26 cellular contexts compared by ENCODE assay signal in the genomic region with DNA sequence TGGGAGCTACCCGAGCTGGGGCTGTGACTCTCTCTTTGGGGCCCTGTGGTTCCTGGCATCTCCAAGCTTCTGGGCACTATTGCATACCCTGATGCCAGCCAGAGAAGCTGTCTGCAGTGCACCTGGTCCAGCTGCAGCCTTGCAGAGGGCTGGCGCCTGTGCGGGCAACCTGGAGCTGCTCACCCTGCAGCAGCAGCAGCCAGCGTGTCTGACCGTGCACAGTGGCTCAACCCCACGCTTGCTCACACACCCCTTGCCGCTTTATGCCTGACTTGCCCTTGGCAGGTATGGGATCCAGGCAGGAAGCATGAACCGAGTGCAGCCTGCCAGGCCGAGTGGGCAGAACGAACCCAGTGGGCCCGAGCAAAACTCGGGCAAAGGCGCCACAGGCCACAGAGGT.
"Had no signal": no experiment of that assay in that cellular context is flagged by ENCODE, and none has a peak within 500 bp of the region (broad histone marks: within the 10 kb centered on the region; RNA-seq: fewer than 3 reads in every experiment).

No MANE protein-coding gene starts in this region.

- H3K4me3 Mint-ChIP-seq: naive thymus-derived CD4-positive, alpha-beta T cell; natural killer cell; nephron; neural progenitor cell; stimulated activated effector memory CD8-positive, alpha-beta T cell treated with anti-CD3 and anti-CD28 coated beads, Interleukin-12 subunit alpha, Interleukin-12 subunit beta, amount 100 ng/mL, for 72 hours; stimulated activated naive B cell treated with anti-CD40 and anti-IgM and Interleukin-4, amounts not matched to agents 10 μg/mL and 1 μg/mL and 100 μg/mL, for 72 hours; stimulated activated naive CD8-positive, alpha-beta T cell treated with anti-CD3 and anti-CD28 coated beads, Interleukin-15, Interleukin-2, amounts not matched to agents 100 ng/mL and 50 ng/mL, for 24 hours; type B pancreatic cell had no signal

- H3K4me3 ChIP-seq: neural progenitor cell, pancreas, prostate gland, right lobe of liver, sigmoid colon, stomach, thoracic aorta, thyroid gland, transverse colon had no signal

- H3K36me3 ChIP-seq: neural progenitor cell, pancreas, prostate gland, thoracic aorta, thyroid gland had no signal

- H3K9ac ChIP-seq: neural progenitor cell had no signal

- H3K9me3 ChIP-seq: neutrophil, pancreas, prostate gland, right lobe of liver, sigmoid colon, stomach, thoracic aorta, thyroid gland, transverse colon had no signal

- H3K27me3 ChIP-seq: neural progenitor cell, neutrophil, pancreas, right lobe of liver, sigmoid colon, stomach, thyroid gland, transverse colon had no signal

- H2AFZ ChIP-seq: neural progenitor cell had no signal

- H3K27ac Mint-ChIP-seq: naive thymus-derived CD4-positive, alpha-beta T cell; natural killer cell; nephron; neural progenitor cell; stimulated activated effector memory CD8-positive, alpha-beta T cell treated with anti-CD3 and anti-CD28 coated beads, Interleukin-12 subunit alpha, Interleukin-12 subunit beta, amount 100 ng/mL, for 72 hours; stimulated activated naive B cell treated with anti-CD40 and anti-IgM and Interleukin-4, amounts not matched to agents 10 μg/mL and 1 μg/mL and 100 μg/mL, for 72 hours; stimulated activated naive CD8-positive, alpha-beta T cell treated with anti-CD3 and anti-CD28 coated beads, Interleukin-15, Interleukin-2, amounts not matched to agents 100 ng/mL and 50 ng/mL, for 24 hours; type B pancreatic cell had no signal

- H3K27me3 Mint-ChIP-seq: naive thymus-derived CD4-positive, alpha-beta T cell; stimulated activated naive B cell treated with anti-CD40 and anti-IgM and Interleukin-4, amounts not matched to agents 10 μg/mL and 1 μg/mL and 100 μg/mL, for 72 hours; stimulated activated naive CD8-positive, alpha-beta T cell treated with anti-CD3 and anti-CD28 coated beads, Interleukin-15, Interleukin-2, amounts not matched to agents 100 ng/mL and 50 ng/mL, for 24 hours; type B pancreatic cell had no signal

- H3K36me3 Mint-ChIP-seq: natural killer cell had no signal

- H3K9me3 Mint-ChIP-seq: nephron; neural progenitor cell; stimulated activated effector memory CD8-positive, alpha-beta T cell treated with anti-CD3 and anti-CD28 coated beads, Interleukin-12 subunit alpha, Interleukin-12 subunit beta, amount 100 ng/mL, for 72 hours; stimulated activated naive CD8-positive, alpha-beta T cell treated with anti-CD3 and anti-CD28 coated beads, Interleukin-15, Interleukin-2, amounts not matched to agents 100 ng/mL and 50 ng/mL, for 24 hours; type B pancreatic cell had no signal

- DNase-seq: naive thymus-derived CD4-positive, alpha-beta T cell; natural killer cell; nucleus accumbens; pancreas; right cardiac atrium; right lobe of liver; sigmoid colon; small intestine; stimulated activated CD4-positive, alpha-beta T cell treated with anti-CD3 and anti-CD28 coated beads, Interleukin-15, amount 100 ng/mL, for 24 hours; stimulated activated CD4-positive, alpha-beta T cell treated with anti-CD3 and anti-CD28 coated beads, Interleukin-2, amount 100 ng/mL, for 24 hours; stimulated activated CD4-positive, alpha-beta T cell treated with anti-CD3 and anti-CD28 coated beads, Interleukin-2, amount 100 ng/mL, for 48 hours; stimulated activated CD4-positive, alpha-beta T cell treated with anti-CD3 and anti-CD28 coated beads, Interleukin-4, amount 100 ng/mL, for 24 hours; stimulated activated naive B cell treated with anti-CD40 and anti-IgM and Interleukin-4, amounts not matched to agents 10 μg/mL and 1 μg/mL and 100 μg/mL, for 72 hours; stimulated activated naive CD4-positive, alpha-beta T cell treated with Interleukin-2 at 50 U/mL for 16 hours; stomach; thyroid gland; transverse colon had no signal

- H3K4me2 ChIP-seq: neural progenitor cell had no signal

- H3K4me1 ChIP-seq: neural progenitor cell, pancreas, prostate gland, right lobe of liver, sigmoid colon, stomach, thyroid gland, transverse colon had no signal

- H3K27ac ChIP-seq: neural progenitor cell, neutrophil, pancreas, prostate gland, right lobe of liver, sigmoid colon, stomach, thoracic aorta, thyroid gland, transverse colon had no signal

- ATAC-seq: naive thymus-derived CD4-positive, alpha-beta T cell; natural killer cell; pancreas; right lobe of liver; stimulated activated effector memory CD8-positive, alpha-beta T cell treated with anti-CD3 and anti-CD28 coated beads, Interleukin-12 subunit alpha, Interleukin-12 subunit beta, amount 100 ng/mL, for 72 hours; stimulated activated naive B cell treated with anti-CD40 and anti-IgM and Interleukin-4, amounts not matched to agents 10 μg/mL and 1 μg/mL and 100 μg/mL, for 72 hours had no signal

- H3K4me1 Mint-ChIP-seq: nephron had no signal

- FAIRE-seq: pancreas, small intestine, urothelium cell line had no signal
